8 cellular contexts compared by ENCODE assay signal in genomic region chr19:49812997-49813861, GRCh38. TPM values are rescaled to one million over a fixed set of nuclear protein-coding genes. Genes with fewer than 3 reads are reported as not detected.
A peak's percentile ranks its signal among the peaks of the same experiment; 100 is the strongest.
DNase-seq lines count a peak whose midpoint lies in the region; ATAC-seq, FAIRE-seq and TF ChIP-seq lines count a peak whose summit lies in the region.

FUZ (minus strand) TSS chr19:49813292; CDS start chr19:49813106, 186 bp downstream.

- H3K36me3 ChIP-seq in mammary epithelial cell (ENCODE audit: insufficient read depth, low read length) = no peaks in the 10 kb centered on the region
- no peaks in the 10 kb centered on the region for H3K36me3 ChIP-seq in iPS-20b (ENCODE audit: insufficient read depth, low read depth, low read length)
- H3K36me3 ChIP-seq in skeletal muscle tissue (ENCODE audit: control insufficient read depth in 3 of 3, insufficient read depth in 3 of 3, low read length in 3 of 3) = no peaks in the 10 kb centered on the region

- dilution Hi-C loops in mammary epithelial cell (cut with HindIII; ENCODE audit: low sequenced_read_pairs) = loop anchor here (5.0 to 10.0 kb wide), 4 partner anchors 59 to 296 kb away; partner anchors contain the start of genes RRAS and SCAF1

- FAIRE-seq in GM12891 (lab: Jason Lieb, UNC) = peak; percentile 99

- in situ Hi-C loops in mammary epithelial cell (cut with MboI; ENCODE audit: low sequenced_read_pairs in 2 of 2) = no loop called here

- H3K27me3 ChIP-seq in mammary epithelial cell (ENCODE audit: insufficient read depth, low read length) (no peaks in the 10 kb centered on the region), iPS-20b (ENCODE audit: insufficient read depth, low read length) (peaks cover 4% of the 10 kb centered on the region; the same call in 1 of the 2 replicates), skeletal muscle tissue (ENCODE audit: control insufficient read depth in 3 of 3, insufficient read depth in 3 of 3, low read length in 3 of 3) (no peaks in the 10 kb centered on the region)

- CTCF ChIA-PET in mammary epithelial cell (lab: Charles Lee; ENCODE audit: low non-redundant PET) = no interaction called here

- TF ChIP-seq POLR2A in GM12891 (IDR thresholded peaks at IDR 0.05; ENCODE audit: low read depth, low read length) = peak; percentile 53; the same call in 1 of the 2 replicates

- H3K79me2 ChIP-seq in mammary epithelial cell (ENCODE audit: insufficient read depth, low read length) = peaks cover 2% of the 10 kb centered on the region

- WGBS in mammary epithelial cell (ENCODE audit: low coverage, missing lambda C conversion rate) = 3% methylated on average over 25 of the region's 45 CpGs

- intact Hi-C loops in mammary epithelial cell (cut with micrococcal nuclease) = loop anchor here (1.0 kb wide), 2 partner anchors 47 to 63 kb away; no protein-coding TSS in a partner anchor

- BruUV-seq in mammary epithelial cell (replicated peaks; lab: Mats Ljungman, UMichigan) = no TSS peak

- H3K4me3 ChIP-seq in WI38 (ENCODE audit: low read depth, low read length) (peak within 1 kb of the TSS; percentile 60), mammary epithelial cell (replicated peaks in 1 of 3; ENCODE audit: insufficient read depth in 1 of 3, low read depth in 2 of 3, low read length in 3 of 3) (peak within 1 kb of the TSS; percentile 55 to 66 (median 64)), iPS-20b (ENCODE audit: low read length) (peak within 1 kb of the TSS; percentile 95), skeletal muscle tissue (ENCODE audit: low read length in 3 of 3) (peak within 1 kb of the TSS; percentile 89 to 99 (median 96))

- H3K9ac ChIP-seq in mammary epithelial cell (ENCODE audit: insufficient read depth, low read length) (peak within 1 kb of the TSS; percentile 87), iPS-20b (ENCODE audit: low read depth, low read length) (peak within 1 kb of the TSS; percentile 92; the same call in 1 of the 2 replicates), skeletal muscle tissue (ENCODE audit: low read depth in 1 of 3, low read length in 3 of 3) (peak within 1 kb of the TSS; percentile 69 to 92 (median 91))

- ATAC-seq in HG03045 (IDR thresholded peaks at IDR 0.05; ENCODE audit: unreplicated experiment) = peak; percentile 47
- ATAC-seq in GM21390 (IDR thresholded peaks at IDR 0.05; ENCODE audit: unreplicated experiment) = no peak

- TF ChIP-seq CTCF in WI38 (IDR thresholded peaks at IDR 0.05; ENCODE audit: low read depth, low read length) (no peak), mammary epithelial cell (conservative IDR thresholded peaks at IDR 0.05 in 1 of 2, IDR thresholded peaks at IDR 0.05 in 1 of 2; ENCODE audit: extremely low read depth in 1 of 2, insufficient read depth in 1 of 2, low read depth in 1 of 2, low read length in 2 of 2) (peak in 1 of 2 donors; percentile 21)

- H3K4me1 ChIP-seq in mammary epithelial cell (ENCODE audit: insufficient read depth, low read length) (peaks cover 10% of the 10 kb centered on the region), iPS-20b (ENCODE audit: insufficient read depth, low read length) (peaks cover 13% of the 10 kb centered on the region), skeletal muscle tissue (ENCODE audit: control insufficient read depth in 3 of 3, insufficient read depth in 3 of 3, low read length in 3 of 3) (peaks cover 20 to 41% (median 28%) of the 10 kb centered on the region in 3 donors)

- DNase-seq in GM12891 (ENCODE audit: insufficient read length, low spot score) (peak; percentile 81), NCI-H2196 treated with DMSO at 0.1 percent for 48 hours (lab: John Stamatoyannopoulos, UW; ENCODE audit: unreplicated experiment) (peak; percentile 97), mammary epithelial cell (peak; percentile 94)

- peak within 1 kb of the TSS; percentile 90 for H3K4me2 ChIP-seq in mammary epithelial cell (ENCODE audit: insufficient read depth, low read depth, low read length)

- H3K27ac ChIP-seq in mammary epithelial cell (ENCODE audit: insufficient read depth, low read depth, low read length) (peak within 1 kb of the TSS; percentile 95), iPS-20b (ENCODE audit: low read length) (peak within 1 kb of the TSS; percentile 93), skeletal muscle tissue (ENCODE audit: low read depth, low read length) (peak within 1 kb of the TSS; percentile 94)

- H4K20me1 ChIP-seq in mammary epithelial cell (ENCODE audit: insufficient read depth, low read length) = no peaks in the 10 kb centered on the region

- H3K9me3 ChIP-seq in mammary epithelial cell (replicated peaks; ENCODE audit: insufficient read depth, low read length) = no peaks in the 10 kb centered on the region
- no peaks in the 10 kb centered on the region for H3K9me3 ChIP-seq in iPS-20b (ENCODE audit: insufficient read depth, low read depth, low read length)
- H3K9me3 ChIP-seq in skeletal muscle tissue (ENCODE audit: control insufficient read depth in 3 of 3, low read length in 3 of 3) = no peaks in the 10 kb centered on the region

- peak within 1 kb of the TSS; percentile 90 for H2AFZ ChIP-seq in mammary epithelial cell (ENCODE audit: low read depth, low read length)

TF ChIP-seq in GM12891, 5 proteins besides CTCF, POLR2A, EP300 and RAD21:
- no peak for TF ChIP-seq PAX5 (IDR thresholded peaks at IDR 0.05; ENCODE audit: insufficient read depth, low read length, severe bottlenecking)
- peak; percentile 57; the same call in 1 of the 2 replicates for TF ChIP-seq TAF1 (IDR thresholded peaks at IDR 0.05; ENCODE audit: low read depth, low read length)
- TF ChIP-seq POU2F2 (IDR thresholded peaks at IDR 0.05; ENCODE audit: low read depth, low read length) = no peak

RNA-seq across cellular contexts. Expression of gene FUZ, which starts in this region (rescaled TPM):
- polyA plus RNA-seq in GM12891 (2012; ENCODE audit: low read depth, missing spikeins) = 15.1 TPM
- total RNA-seq in mammary epithelial cell (10 to 100 TPM in 1 of 2 donors, 1 to 10 TPM in 1; 9.2 to 10.8 TPM), skeletal muscle tissue (12.5 TPM)
- 9.0 TPM for polyA plus RNA-seq in mammary epithelial cell
- polyA minus RNA-seq in mammary epithelial cell = 34.3 TPM
